8 cellular contexts compared by ENCODE assay signal in the genomic region with DNA sequence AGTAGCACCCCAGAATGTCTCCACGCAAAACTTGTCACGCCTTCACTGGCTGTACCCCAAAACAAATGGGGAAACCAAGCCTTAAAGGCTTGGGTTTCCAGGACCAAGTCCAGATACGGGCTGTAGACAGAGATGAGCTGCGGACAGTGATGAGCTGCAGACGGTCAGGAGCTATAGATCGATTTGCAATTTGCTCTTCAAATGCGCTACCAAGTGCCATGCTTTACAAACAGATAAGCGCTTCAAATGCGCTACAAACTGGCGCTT. TPM values are rescaled to one million over a fixed set of nuclear protein-coding genes. Genes with fewer than 3 reads are reported as not detected.
DNase-seq lines count a peak whose midpoint lies in the region; ATAC-seq, FAIRE-seq and TF ChIP-seq lines count a peak whose summit lies in the region.

No MANE protein-coding gene starts in this region.

- H3K4me1 Mint-ChIP-seq in T-helper 1 cell treated with Interleukin-12 subunit alpha and Interleukin-12 subunit beta and Interleukin-4 antibody, amounts not matched to agents 30 μg/mL and 1 μg/mL, for 36 hours (ENCODE audit: low read depth): peaks cover 13% of the 10 kb centered on the region
- peaks cover 12% of the 10 kb centered on the region for H3K4me1 Mint-ChIP-seq in activated naive CD8-positive, alpha-beta T cell treated with anti-CD3 and anti-CD28 coated beads, Interleukin-2, amount 10 ng/mL, durations not matched to agents 7 days and 5 days

- TF ChIP-seq CTCF in kidney (IDR thresholded peaks at IDR 0.05; ENCODE audit: borderline replicate concordance, extremely low read depth, insufficient read depth): no peak

- DNase-seq in T-helper 1 cell (no peak), kidney (no peak), superior temporal gyrus (ENCODE audit: extremely low spot score) (peak; percentile 37), NAMALWA (ENCODE audit: low spot score) (no peak)
- DNase-seq in activated naive CD8-positive, alpha-beta T cell treated with anti-CD3 and anti-CD28 coated beads, Interleukin-2, amount 10 ng/mL, durations not matched to agents 7 days and 5 days: no peak

- H3K27ac Mint-ChIP-seq in T-helper 1 cell treated with Interleukin-12 subunit alpha and Interleukin-12 subunit beta and Interleukin-4 antibody, amounts not matched to agents 30 μg/mL and 1 μg/mL, for 36 hours: no peak overlapping the region
- no peak overlapping the region for H3K27ac Mint-ChIP-seq in activated naive CD8-positive, alpha-beta T cell treated with anti-CD3 and anti-CD28 coated beads, Interleukin-2, amount 10 ng/mL, durations not matched to agents 7 days and 5 days

- no peak for FAIRE-seq in kidney (lab: Jason Lieb, UNC)

- no peaks in the 10 kb centered on the region for H3K36me3 ChIP-seq in kidney (ENCODE audit: control insufficient read depth in 1 of 2, insufficient read depth in 2 of 2, low read length in 2 of 2)

- no peaks in the 10 kb centered on the region for H3K9me3 ChIP-seq in kidney (ENCODE audit: control insufficient read depth in 1 of 2, low read length in 2 of 2)

- no peak for ATAC-seq in activated naive CD8-positive, alpha-beta T cell treated with anti-CD3 and anti-CD28 coated beads, Interleukin-2, amount 10 ng/mL, durations not matched to agents 7 days and 5 days (ENCODE audit: low read depth)
- ATAC-seq in HG03025 (IDR thresholded peaks at IDR 0.05; ENCODE audit: low FRiP score, unreplicated experiment) (no peak), GM18867 (IDR thresholded peaks at IDR 0.05; ENCODE audit: unreplicated experiment) (no peak)

- H3K4me3 Mint-ChIP-seq in T-helper 1 cell treated with Interleukin-12 subunit alpha and Interleukin-12 subunit beta and Interleukin-4 antibody, amounts not matched to agents 30 μg/mL and 1 μg/mL, for 36 hours: peak overlapping the region; percentile 84
- peak overlapping the region; percentile 89 for H3K4me3 Mint-ChIP-seq in activated naive CD8-positive, alpha-beta T cell treated with anti-CD3 and anti-CD28 coated beads, Interleukin-2, amount 10 ng/mL, durations not matched to agents 7 days and 5 days

- no peak overlapping the region for H3K27ac ChIP-seq in kidney (ENCODE audit: low read depth in 2 of 2, low read length in 2 of 2)

- peak overlapping the region in 1 of 2 donors; percentile 31 for H3K9ac ChIP-seq in kidney (ENCODE audit: low read length in 2 of 2)

- H3K27me3 Mint-ChIP-seq in T-helper 1 cell treated with Interleukin-12 subunit alpha and Interleukin-12 subunit beta and Interleukin-4 antibody, amounts not matched to agents 30 μg/mL and 1 μg/mL, for 36 hours (ENCODE audit: low read depth): peaks cover 46% of the 10 kb centered on the region
- peaks cover 37% of the 10 kb centered on the region for H3K27me3 Mint-ChIP-seq in activated naive CD8-positive, alpha-beta T cell treated with anti-CD3 and anti-CD28 coated beads, Interleukin-2, amount 10 ng/mL, durations not matched to agents 7 days and 5 days

- no peaks in the 10 kb centered on the region for H3K36me3 Mint-ChIP-seq in T-helper 1 cell treated with Interleukin-12 subunit alpha and Interleukin-12 subunit beta and Interleukin-4 antibody, amounts not matched to agents 30 μg/mL and 1 μg/mL, for 36 hours (ENCODE audit: low read depth)
- no peaks in the 10 kb centered on the region for H3K36me3 Mint-ChIP-seq in activated naive CD8-positive, alpha-beta T cell treated with anti-CD3 and anti-CD28 coated beads, Interleukin-2, amount 10 ng/mL, durations not matched to agents 7 days and 5 days

- POLR2A ChIA-PET in activated naive CD8-positive, alpha-beta T cell treated with anti-CD3 and anti-CD28 coated beads, Interleukin-2, amount 10 ng/mL, durations not matched to agents 7 days and 5 days (lab: Charles Lee): interaction anchor here (1.0 kb wide), 1 partner anchor 147 kb away, joined by 4 read pairs; a partner anchor contains a TSS

- H3K9me3 Mint-ChIP-seq in T-helper 1 cell treated with Interleukin-12 subunit alpha and Interleukin-12 subunit beta and Interleukin-4 antibody, amounts not matched to agents 30 μg/mL and 1 μg/mL, for 36 hours: peaks cover 7% of the 10 kb centered on the region
- H3K9me3 Mint-ChIP-seq in activated naive CD8-positive, alpha-beta T cell treated with anti-CD3 and anti-CD28 coated beads, Interleukin-2, amount 10 ng/mL, durations not matched to agents 7 days and 5 days: peaks cover 2% of the 10 kb centered on the region

- peak overlapping the region; percentile 74 to 89 for H3K4me3 ChIP-seq in kidney (ENCODE audit: low read length in 2 of 2)

- intact Hi-C loops in kidney (cut with DNase I): no loop called here

- peaks cover 4 to 7% of the 10 kb centered on the region in 2 donors for H3K4me1 ChIP-seq in kidney (ENCODE audit: control insufficient read depth in 1 of 2, insufficient read depth in 1 of 2, low read depth in 1 of 2, low read length in 2 of 2)

RNA-seq across cellular contexts. Expression of a gene that starts 0.7 kb away (rescaled TPM):
- total RNA-seq in activated naive CD8-positive, alpha-beta T cell treated with anti-CD3 and anti-CD28 coated beads, Interleukin-2, amount 10 ng/mL, durations not matched to agents 7 days and 5 days: 1 to 10 TPM in 1 of 2 experiments, under 1 TPM in 1; 0.97 to 1.9 TPM
- 59.6 TPM for total RNA-seq in kidney
- polyA plus RNA-seq in kidney (ENCODE audit: insufficient read depth, low read depth, low replicate concordance): 56.5 TPM

Comparison
In these comparisons a context has a peak if more than half of its experiments do, and no peak if none do; other contexts are left out.
1. RNA of a gene that starts 0.7 kb away (total RNA-seq): 59.6 TPM in kidney (single experiment); 0.97 to 1.9 TPM in activated naive CD8-positive, alpha-beta T cell treated with anti-CD3 and anti-CD28 coated beads, Interleukin-2, amount 10 ng/mL, durations not matched to agents 7 days and 5 days; every median in the first group is over 10 times any median in the second.